ENCODE assay signal across 8 cellular contexts in the genomic region with DNA sequence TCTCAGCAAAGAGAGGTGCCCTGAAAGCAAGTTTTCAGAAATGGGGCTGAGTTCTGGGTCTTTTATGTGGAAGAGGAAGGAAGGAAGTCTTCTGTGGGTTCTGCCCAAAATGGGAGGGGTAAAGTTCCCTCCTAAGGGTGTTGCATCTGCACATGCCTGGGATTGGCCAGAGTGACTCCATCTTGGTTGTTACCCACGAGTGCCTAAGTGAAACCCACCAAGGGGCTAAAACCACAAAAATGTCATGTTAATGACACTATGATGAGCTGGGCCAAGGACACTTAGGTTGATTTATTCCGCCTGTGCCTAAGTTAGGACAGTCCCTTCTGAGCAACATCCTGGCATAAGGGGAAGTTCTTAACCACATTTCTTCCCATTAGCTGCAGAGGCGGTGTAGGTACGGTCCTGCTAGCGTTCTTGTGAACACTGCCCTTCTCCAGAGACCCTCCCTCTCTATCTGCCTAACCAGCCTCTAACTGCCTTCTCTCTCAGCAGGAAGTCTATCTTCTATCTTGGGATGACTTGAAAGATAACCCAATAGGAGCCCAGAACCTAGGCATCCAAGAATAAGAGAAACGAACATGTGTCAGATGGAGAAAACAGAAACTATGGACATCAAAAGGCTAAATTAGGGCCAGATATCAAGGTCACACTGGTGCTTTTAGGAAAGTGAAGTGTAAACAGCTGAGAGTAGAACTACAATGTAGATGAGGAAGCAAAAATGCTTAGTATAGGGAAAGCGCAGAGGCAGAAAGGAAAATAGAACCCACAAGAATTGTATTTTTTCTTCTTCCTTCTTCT.
DNase-seq lines count a peak whose midpoint lies in the region; ATAC-seq, FAIRE-seq and TF ChIP-seq lines count a peak whose summit lies in the region.

No MANE protein-coding gene starts in this region.

- peak; percentile 48 for FAIRE-seq in GM12892 (lab: Jason Lieb, UNC)

- TF ChIP-seq POLR2A in GM12892 (IDR thresholded peaks at IDR 0.05; ENCODE audit: low read depth, low read length): no peak

- H3K4me1 ChIP-seq in ascending aorta: no peaks in the 10 kb centered on the region

- H3K9me3 Mint-ChIP-seq in activated CD4-positive, alpha-beta T cell treated with anti-CD3 and anti-CD28 coated beads, Interleukin-2, amount 10 ng/mL, durations not matched to agents 24 days and 14 days: peaks cover 39% of the 10 kb centered on the region
- H3K9me3 Mint-ChIP-seq in natural killer cell: no peaks in the 10 kb centered on the region

- peak overlapping the region; percentile 58 for H3K27ac Mint-ChIP-seq in activated CD4-positive, alpha-beta T cell treated with anti-CD3 and anti-CD28 coated beads, Interleukin-2, amount 10 ng/mL, durations not matched to agents 24 days and 14 days
- peak overlapping the region; percentile 76 to 84 for H3K27ac Mint-ChIP-seq in natural killer cell

- ATAC-seq in HG03039 (IDR thresholded peaks at IDR 0.05; ENCODE audit: unreplicated experiment): peak; percentile 58
- ATAC-seq in natural killer cell: peak; percentile 75 to 81 (median 78)
- ATAC-seq in GM19035 (IDR thresholded peaks at IDR 0.05; ENCODE audit: unreplicated experiment): no peak

- no peak overlapping the region for H3K4me3 ChIP-seq in ascending aorta

- peaks cover 0 to 4% of the 10 kb centered on the region in 2 donors for H3K9me3 ChIP-seq in ascending aorta

- intact Hi-C loops in activated CD4-positive, alpha-beta T cell treated with anti-CD3 and anti-CD28 coated beads, Interleukin-2, amount 10 ng/mL, durations not matched to agents 24 days and 14 days (cut with micrococcal nuclease): loop anchor here (2.0 kb wide), 1 partner anchor 64 kb away; no protein-coding TSS in a partner anchor
- intact Hi-C loops in natural killer cell (cut with micrococcal nuclease) (loop anchor here (5.0 kb wide), 1 partner anchor 44 kb away; no protein-coding TSS in a partner anchor), ascending aorta (cut with DNase I) (no loop called here)

- H3K27me3 ChIP-seq in ascending aorta: no peaks in the 10 kb centered on the region

- H3K4me3 Mint-ChIP-seq in activated CD4-positive, alpha-beta T cell treated with anti-CD3 and anti-CD28 coated beads, Interleukin-2, amount 10 ng/mL, durations not matched to agents 24 days and 14 days: peak overlapping the region; percentile 39
- peak overlapping the region; percentile 59 for H3K4me3 Mint-ChIP-seq in natural killer cell

- H3K36me3 ChIP-seq in ascending aorta: no peaks in the 10 kb centered on the region

- no peak overlapping the region for H3K27ac ChIP-seq in ascending aorta

- DNase-seq in GM12892 (ENCODE audit: insufficient read length): no peak
- peak; percentile 71 for DNase-seq in activated CD4-positive, alpha-beta T cell treated with anti-CD3 and anti-CD28 coated beads, Interleukin-2, amount 10 ng/mL, durations not matched to agents 24 days and 14 days
- peak; percentile 16 for DNase-seq in natural killer cell
- no peak for DNase-seq in hippocampal formation (lab: John Stamatoyannopoulos, UW)
- no peak for DNase-seq in NCI-H187 (lab: John Stamatoyannopoulos, UW)
- no peak for DNase-seq in ascending aorta (ENCODE audit: low spot score in 2 of 2)

- H3K4me1 Mint-ChIP-seq in activated CD4-positive, alpha-beta T cell treated with anti-CD3 and anti-CD28 coated beads, Interleukin-2, amount 10 ng/mL, durations not matched to agents 24 days and 14 days: peaks cover 21% of the 10 kb centered on the region
- peaks cover 34 to 45% of the 10 kb centered on the region in 2 donors for H3K4me1 Mint-ChIP-seq in natural killer cell

- peaks cover 22% of the 10 kb centered on the region for H3K36me3 Mint-ChIP-seq in activated CD4-positive, alpha-beta T cell treated with anti-CD3 and anti-CD28 coated beads, Interleukin-2, amount 10 ng/mL, durations not matched to agents 24 days and 14 days (ENCODE audit: low read depth)
- H3K36me3 Mint-ChIP-seq in natural killer cell: no peaks in the 10 kb centered on the region

- TF ChIP-seq CTCF in natural killer cell (IDR thresholded peaks at IDR 0.05) (no peak), ascending aorta (IDR thresholded peaks at IDR 0.05) (no peak)

- H3K27me3 Mint-ChIP-seq in activated CD4-positive, alpha-beta T cell treated with anti-CD3 and anti-CD28 coated beads, Interleukin-2, amount 10 ng/mL, durations not matched to agents 24 days and 14 days: no peaks in the 10 kb centered on the region
- no peaks in the 10 kb centered on the region for H3K27me3 Mint-ChIP-seq in natural killer cell (ENCODE audit: low read depth in 2 of 2)

Comparison
In these comparisons a context has a peak if more than half of its experiments do, and no peak if none do; other contexts are left out.
1. DNase-seq: peak in activated CD4-positive, alpha-beta T cell treated with anti-CD3 and anti-CD28 coated beads, Interleukin-2, amount 10 ng/mL, durations not matched to agents 24 days and 14 days (single experiment) and natural killer cell (single experiment); none in GM12892 (single experiment), hippocampal formation (0 of 2), NCI-H187 (0 of 2) and ascending aorta (0 of 2).